7 cellular contexts compared by ENCODE assay signal in the genomic region with DNA sequence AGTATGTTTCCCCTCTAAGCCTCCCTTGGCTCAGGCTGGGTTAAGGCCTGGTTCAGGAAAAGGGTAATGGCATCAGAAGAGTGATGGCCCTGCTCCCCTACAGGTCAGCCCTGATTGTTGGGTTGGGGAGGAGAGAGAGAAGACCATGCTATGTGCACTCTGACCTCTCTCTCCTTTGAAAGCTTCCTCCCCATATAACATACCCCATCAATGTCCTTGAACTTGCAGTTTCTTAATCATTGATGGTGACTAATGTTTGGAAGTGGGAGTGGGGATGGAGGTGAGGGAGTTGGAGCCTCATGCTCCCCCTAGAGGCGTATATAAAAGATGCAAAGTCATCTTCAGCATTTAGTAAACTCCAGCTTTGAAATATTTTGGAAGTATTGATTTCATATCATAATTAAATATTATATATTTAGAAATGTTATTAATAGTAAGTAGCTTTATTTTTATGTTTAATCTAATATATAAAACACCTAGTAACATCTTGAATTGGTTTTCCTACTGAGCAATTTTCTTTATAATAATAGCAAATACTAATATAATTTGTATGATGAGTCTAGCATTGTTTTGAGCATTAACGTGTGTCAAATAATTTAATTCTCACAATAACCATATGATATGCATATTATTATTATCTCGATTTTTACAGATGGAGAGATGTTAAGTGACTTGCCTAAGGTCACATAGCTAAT. TPM values are rescaled to one million over a fixed set of nuclear protein-coding genes. Genes with fewer than 3 reads are reported as not detected.
DNase-seq lines count a peak whose midpoint lies in the region; ATAC-seq, FAIRE-seq and TF ChIP-seq lines count a peak whose summit lies in the region.

No MANE protein-coding gene starts in this region.

- 57 to 67% methylated on average over 3 of the region's 3 CpGs for WGBS in upper lobe of left lung, 2 donors

- H3K27ac Mint-ChIP-seq in HFFc6 = no peak overlapping the region
- H3K27ac Mint-ChIP-seq in activated T-helper 2 cell treated with anti-CD3 and anti-CD28 coated beads, Interferon-gamma antibody, Interleukin-2, Interleukin-4, amounts not matched to agents 10 μg/mL and 5 μg/mL and 100 μg/mL, durations not matched to agents 14 hours and 24 hours and 36 hours = no peak overlapping the region

- no peak overlapping the region for H3K4me3 Mint-ChIP-seq in HFFc6
- H3K4me3 Mint-ChIP-seq in activated T-helper 2 cell treated with anti-CD3 and anti-CD28 coated beads, Interferon-gamma antibody, Interleukin-2, Interleukin-4, amounts not matched to agents 10 μg/mL and 5 μg/mL and 100 μg/mL, durations not matched to agents 14 hours and 24 hours and 36 hours (ENCODE audit: low read depth) = no peak overlapping the region

- TF ChIP-seq EP300 in upper lobe of left lung (IDR thresholded peaks at IDR 0.05) = no peak

- no peaks in the 10 kb centered on the region for H3K27me3 Mint-ChIP-seq in HFFc6 (ENCODE audit: insufficient read depth)
- H3K27me3 Mint-ChIP-seq in activated T-helper 2 cell treated with anti-CD3 and anti-CD28 coated beads, Interferon-gamma antibody, Interleukin-2, Interleukin-4, amounts not matched to agents 10 μg/mL and 5 μg/mL and 100 μg/mL, durations not matched to agents 14 hours and 24 hours and 36 hours (ENCODE audit: low read depth) = no peaks in the 10 kb centered on the region

- intact Hi-C loops in activated T-helper 2 cell treated with anti-CD3 and anti-CD28 coated beads, Interferon-gamma antibody, Interleukin-2, Interleukin-4, amounts not matched to agents 10 μg/mL and 5 μg/mL and 100 μg/mL, durations not matched to agents 14 hours and 24 hours and 36 hours (cut with micrococcal nuclease) = no loop called here

- H3K27ac ChIP-seq in RWPE2 (ENCODE audit: poor library complexity, severe bottlenecking) (no peak overlapping the region), upper lobe of left lung (no peak overlapping the region)

- no peaks in the 10 kb centered on the region for H3K36me3 Mint-ChIP-seq in HFFc6 (ENCODE audit: low read depth)
- H3K36me3 Mint-ChIP-seq in activated T-helper 2 cell treated with anti-CD3 and anti-CD28 coated beads, Interferon-gamma antibody, Interleukin-2, Interleukin-4, amounts not matched to agents 10 μg/mL and 5 μg/mL and 100 μg/mL, durations not matched to agents 14 hours and 24 hours and 36 hours (ENCODE audit: low read depth) = no peaks in the 10 kb centered on the region

- H3K4me1 ChIP-seq in RWPE2 (ENCODE audit: insufficient read depth, poor library complexity, severe bottlenecking) (no peaks in the 10 kb centered on the region), upper lobe of left lung (no peaks in the 10 kb centered on the region)

- TF ChIP-seq POLR2A in upper lobe of left lung (IDR thresholded peaks at IDR 0.05) = no peak

- peak; percentile 26 for FAIRE-seq in frontal cortex (lab: Jason Lieb, UNC)

- H3K4me3 ChIP-seq in RWPE2 (ENCODE audit: severe bottlenecking) = no peak overlapping the region
- no peak overlapping the region for H3K4me3 ChIP-seq in upper lobe of left lung

- TF ChIP-seq CTCF in HFFc6 (IDR thresholded peaks at IDR 0.05) (peak; percentile 81), RWPE2 (IDR thresholded peaks at IDR 0.05; ENCODE audit: poor library complexity, severe bottlenecking) (peak; percentile 81), upper lobe of left lung (IDR thresholded peaks at IDR 0.05) (peak in 3 of 6 experiments; percentile 20 to 44 (median 22))

- no peaks in the 10 kb centered on the region for H3K9me3 ChIP-seq in RWPE2 (ENCODE audit: severe bottlenecking)
- no peaks in the 10 kb centered on the region for H3K9me3 ChIP-seq in upper lobe of left lung

- H3K27me3 ChIP-seq in RWPE2 (ENCODE audit: insufficient read depth, poor library complexity, severe bottlenecking) = peaks cover 8% of the 10 kb centered on the region
- H3K27me3 ChIP-seq in upper lobe of left lung = no peaks in the 10 kb centered on the region

- H3K4me1 Mint-ChIP-seq in HFFc6 (ENCODE audit: low read depth) = no peaks in the 10 kb centered on the region
- H3K4me1 Mint-ChIP-seq in activated T-helper 2 cell treated with anti-CD3 and anti-CD28 coated beads, Interferon-gamma antibody, Interleukin-2, Interleukin-4, amounts not matched to agents 10 μg/mL and 5 μg/mL and 100 μg/mL, durations not matched to agents 14 hours and 24 hours and 36 hours (ENCODE audit: low read depth) = peaks cover 20% of the 10 kb centered on the region

- H3K9me3 Mint-ChIP-seq in HFFc6 = no peaks in the 10 kb centered on the region
- H3K9me3 Mint-ChIP-seq in activated T-helper 2 cell treated with anti-CD3 and anti-CD28 coated beads, Interferon-gamma antibody, Interleukin-2, Interleukin-4, amounts not matched to agents 10 μg/mL and 5 μg/mL and 100 μg/mL, durations not matched to agents 14 hours and 24 hours and 36 hours = no peaks in the 10 kb centered on the region

- peak; percentile 81 for ATAC-seq in RWPE2 (ENCODE audit: low read depth)
- peak; percentile 59 to 75 for ATAC-seq in upper lobe of left lung (ENCODE audit: low FRiP score in 2 of 2)
- ATAC-seq in GM18517 (IDR thresholded peaks at IDR 0.05; ENCODE audit: unreplicated experiment) = no peak

- peak; percentile 78 for DNase-seq in ELR (ENCODE audit: low read depth)
- peak; percentile 41 for DNase-seq in HFFc6
- DNase-seq in RWPE2 (ENCODE audit: low spot score) = no peak
- DNase-seq in frontal cortex (ENCODE audit: low spot score in 2 of 2) = no peak
- no peak for DNase-seq in upper lobe of left lung
- DNase-seq in activated T-helper 2 cell treated with anti-CD3 and anti-CD28 coated beads, Interferon-gamma antibody, Interleukin-2, Interleukin-4, amounts not matched to agents 10 μg/mL and 5 μg/mL and 100 μg/mL, durations not matched to agents 14 hours and 24 hours and 36 hours (ENCODE audit: low spot score) = no peak

- no peaks in the 10 kb centered on the region for H3K36me3 ChIP-seq in RWPE2 (ENCODE audit: low read depth)
- H3K36me3 ChIP-seq in upper lobe of left lung = no peaks in the 10 kb centered on the region

RNA-seq across cellular contexts. Expression of a gene that starts 8.8 kb away (rescaled TPM):
- under 1 TPM in 4 of 6 experiments, not detected in 2; 0.03 to 0.14 (median 0.12) TPM for total RNA-seq in HFFc6 (2021; fragmentation: NEBNext Ultra II Directional; extraction: Animal tissue kit (Norgen Biotek cat#: 25700))
- 32.6 TPM for total RNA-seq in frontal cortex
- 10 to 100 TPM in 2 of 6 donors, 1 to 10 TPM in 4; 5.3 to 17.0 (median 8.1) TPM for total RNA-seq in upper lobe of left lung
- 1.8 and 2.0 TPM in 2 replicates for total RNA-seq in activated T-helper 2 cell treated with anti-CD3 and anti-CD28 coated beads, Interferon-gamma antibody, Interleukin-2, Interleukin-4, amounts not matched to agents 10 μg/mL and 5 μg/mL and 100 μg/mL, durations not matched to agents 14 hours and 24 hours and 36 hours

RNA-seq across cellular contexts. Expression of a gene that starts 28.1 kb away (rescaled TPM):
- total RNA-seq in HFFc6 (2021; fragmentation: NEBNext Ultra II Directional; extraction: Animal tissue kit (Norgen Biotek cat#: 25700)) = not detected
- total RNA-seq in frontal cortex (not detected), upper lobe of left lung (not detected)
- not detected in 2 replicates for total RNA-seq in activated T-helper 2 cell treated with anti-CD3 and anti-CD28 coated beads, Interferon-gamma antibody, Interleukin-2, Interleukin-4, amounts not matched to agents 10 μg/mL and 5 μg/mL and 100 μg/mL, durations not matched to agents 14 hours and 24 hours and 36 hours

Comparison
In these comparisons a context has a peak if more than half of its experiments do, and no peak if none do; other contexts are left out.
1. DNase-seq: peak in ELR (single experiment) and HFFc6 (single experiment); none in RWPE2 (single experiment), frontal cortex (0 of 2), upper lobe of left lung (0 of 2) and activated T-helper 2 cell treated with anti-CD3 and anti-CD28 coated beads, Interferon-gamma antibody, Interleukin-2, Interleukin-4, amounts not matched to agents 10 μg/mL and 5 μg/mL and 100 μg/mL, durations not matched to agents 14 hours and 24 hours and 36 hours (single experiment).